In genomic region chr18:2976218-2976617, GRCh38 we compare ENCODE assay signal across 12 cellular contexts. TPM values are rescaled to one million over a fixed set of nuclear protein-coding genes. Genes with fewer than 3 reads are reported as not detected.
DNase-seq lines count a peak whose midpoint lies in the region; ATAC-seq and TF ChIP-seq lines count a peak whose summit lies in the region.
"Had no signal": no experiment of that assay in that cellular context is flagged by ENCODE, and none has a peak within 500 bp of the region (broad histone marks: within the 10 kb centered on the region; RNA-seq: fewer than 3 reads in every experiment).

No MANE protein-coding gene starts in this region.

- peaks cover 89% of the 10 kb centered on the region for H3K4me1 Mint-ChIP-seq in chondrocyte (ENCODE audit: low read depth)
- peaks cover 41% of the 10 kb centered on the region for H3K4me1 Mint-ChIP-seq in memory B cell

- no peaks in the 10 kb centered on the region for H3K36me3 ChIP-seq in cardiac muscle cell
- H3K36me3 ChIP-seq: esophagus squamous epithelium, HAP-1 had no signal

- peak overlapping the region; percentile 3 for H3K27ac Mint-ChIP-seq in chondrocyte (ENCODE audit: unreplicated experiment)
- peak overlapping the region; percentile 65 for H3K27ac Mint-ChIP-seq in memory B cell

- H3K36me3 Mint-ChIP-seq in chondrocyte (ENCODE audit: low read depth) (peaks cover 2% of the 10 kb centered on the region), memory B cell (peaks cover 4% of the 10 kb centered on the region)

- peak overlapping the region; percentile 89 for H3K27ac ChIP-seq in cardiac muscle cell

- peak in 1 of 2 donors; percentile 68 for DNase-seq in cardiac muscle cell (ENCODE audit: low read depth in 1 of 2, low spot score in 1 of 2)
- DNase-seq in Right ventricle myocardium inferior (ENCODE audit: missing footprints), result no peak
- no peak for DNase-seq in chondrocyte (ENCODE audit: low spot score)
- no peak for DNase-seq in memory B cell (ENCODE audit: low spot score in 2 of 2)
- no peak for DNase-seq in COLO668 (lab: John Stamatoyannopoulos, UW; ENCODE audit: unreplicated experiment)
- no peak for DNase-seq in NCI-H510A treated with DMSO at 0.1 percent for 48 hours (lab: John Stamatoyannopoulos, UW)
- DNase-seq in AG20443 (ENCODE audit: low spot score), result no peak
- DNase-seq: esophagus squamous epithelium, NCI-H1105 treated with DMSO at 0.1 percent for 48 hours, NCI-H510A had no signal

- H3K9me3 Mint-ChIP-seq in chondrocyte (ENCODE audit: low read depth) (no peaks in the 10 kb centered on the region), memory B cell (no peaks in the 10 kb centered on the region)

- ATAC-seq in Right ventricle myocardium inferior (no peak), memory B cell (ENCODE audit: low read depth) (no peak), GM21737 (IDR thresholded peaks at IDR 0.05; ENCODE audit: unreplicated experiment) (no peak)

- H3K27me3 ChIP-seq in cardiac muscle cell, result no peaks in the 10 kb centered on the region
- H3K27me3 ChIP-seq: esophagus squamous epithelium had no signal

- no peak for TF ChIP-seq CTCF in cardiac muscle cell (IDR thresholded peaks at IDR 0.05; ENCODE audit: low read depth, low read length)
- no peak for TF ChIP-seq CTCF in chondrocyte (IDR thresholded peaks at IDR 0.05)

- H3K27me3 Mint-ChIP-seq in chondrocyte (ENCODE audit: low read depth) (no peaks in the 10 kb centered on the region), memory B cell (no peaks in the 10 kb centered on the region)

- H3K4me3 ChIP-seq in cardiac muscle cell, result no peak overlapping the region
- H3K4me3 ChIP-seq: esophagus squamous epithelium, HAP-1 had no signal

- H3K4me3 Mint-ChIP-seq in chondrocyte (ENCODE audit: unreplicated experiment) (no peak overlapping the region), memory B cell (no peak overlapping the region)

- intact Hi-C loops in Right ventricle myocardium inferior (cut with DNase I), result no loop called here

- H3K4me1 ChIP-seq in cardiac muscle cell (ENCODE audit: low read depth), result peaks cover 41% of the 10 kb centered on the region

- no peaks in the 10 kb centered on the region for H3K9me3 ChIP-seq in cardiac muscle cell (ENCODE audit: low read depth)
- H3K9me3 ChIP-seq: esophagus squamous epithelium, HAP-1 had no signal

RNA-seq across cellular contexts. Expression of gene LPIN2, which starts 36.7 kb away (rescaled TPM):
- total RNA-seq in cardiac muscle cell (29.2 and 50.8 TPM in 2 replicates), Right ventricle myocardium inferior (9.9 TPM), chondrocyte (30.3 to 38.7 TPM (median 38.6 TPM) in 3 replicates)
- polyA plus RNA-seq in cardiac muscle cell, result 18.1 and 27.4 TPM in 2 replicates
